ENCODE assay signal across 9 cellular contexts in genomic region chr20:62239278-62239879, GRCh38. TPM values are rescaled to one million over a fixed set of nuclear protein-coding genes. Genes with fewer than 3 reads are reported as not detected.
A peak's percentile ranks its signal among the peaks of the same experiment; 100 is the strongest.
DNase-seq lines count a peak whose midpoint lies in the region; ATAC-seq and TF ChIP-seq lines count a peak whose summit lies in the region.
"Had no signal": no experiment of that assay in that cellular context is flagged by ENCODE, and none has a peak within 500 bp of the region (broad histone marks: within the 10 kb centered on the region; RNA-seq: fewer than 3 reads in every experiment).

No MANE protein-coding gene starts in this region.

- H4K91ac ChIP-seq in mesenchymal stem cell (ENCODE audit: low read length): no peak overlapping the region

- peak overlapping the region in 9 of 10 donors; percentile 85 to 94 (median 90) for H3K27ac ChIP-seq in heart right ventricle
- peak overlapping the region; percentile 90 to 96 (median 92) for H3K27ac ChIP-seq in body of pancreas
- H3K27ac ChIP-seq in mesenchymal stem cell (ENCODE audit: low read length, poor library complexity, severe bottlenecking): no peak overlapping the region
- peak overlapping the region; percentile 74 to 82 for H3K27ac ChIP-seq in uterus

- H3K4me3 ChIP-seq in heart right ventricle (peak overlapping the region; percentile 60 to 89 (median 72)), body of pancreas (peak overlapping the region; percentile 51 to 90), mesenchymal stem cell (ENCODE audit: insufficient read depth in 1 of 2, low read depth in 1 of 2, low read length in 2 of 2) (peak overlapping the region; percentile 47 to 93), uterus (peak overlapping the region; percentile 53 to 77)

- H3K4me1 ChIP-seq in heart right ventricle (peaks cover 11 to 86% (median 58%) of the 10 kb centered on the region in 9 donors), body of pancreas (peaks cover 72% of the 10 kb centered on the region), mesenchymal stem cell (ENCODE audit: control insufficient read depth, insufficient read depth, low read depth, low read length) (peaks cover 16% of the 10 kb centered on the region), uterus (no peaks in the 10 kb centered on the region)

- no peak overlapping the region for H3K18ac ChIP-seq in mesenchymal stem cell (ENCODE audit: low read depth in 1 of 2, low read length in 2 of 2)

- H3K23ac ChIP-seq in mesenchymal stem cell (ENCODE audit: low read length in 2 of 2): no peak overlapping the region

- peaks cover 13% of the 10 kb centered on the region for H3K79me1 ChIP-seq in mesenchymal stem cell (replicated peaks; ENCODE audit: low read length, poor library complexity, severe bottlenecking)

- peak overlapping the region; percentile 88 for H3K9ac ChIP-seq in mesenchymal stem cell (ENCODE audit: low read length)

- H3K27me3 ChIP-seq in heart right ventricle (no peaks in the 10 kb centered on the region), body of pancreas (no peaks in the 10 kb centered on the region), mesenchymal stem cell (ENCODE audit: control insufficient read depth in 1 of 2, insufficient read depth in 1 of 2, low read length in 2 of 2) (peaks cover 13% of the 10 kb centered on the region in 2 experiments), uterus (no peaks in the 10 kb centered on the region)

- no peak overlapping the region for H2BK15ac ChIP-seq in mesenchymal stem cell (ENCODE audit: low read depth, poor library complexity, severe bottlenecking)

- DNase-seq in heart right ventricle (no peak), Right ventricle myocardium superior (no peak), body of pancreas (peak; percentile 48 to 60 (median 51)), mesenchymal stem cell (no peak), uterus (no peak), head of caudate nucleus (no peak)
- DNase-seq in activated CD8-positive, alpha-beta memory T cell treated with anti-CD3 and anti-CD28 coated beads for 24 hours: no peak
- DNase-seq: NCI-H2029 treated with DMSO at 0.1 percent for 48 hours had no signal

- H2AFZ ChIP-seq in mesenchymal stem cell (ENCODE audit: low read depth, low read length): no peak overlapping the region

- no peak overlapping the region for H3K14ac ChIP-seq in mesenchymal stem cell (ENCODE audit: low read length in 2 of 2)

- H2BK120ac ChIP-seq in mesenchymal stem cell (ENCODE audit: low read depth, low read length): no peak overlapping the region

- no peaks in the 10 kb centered on the region for H3K9me3 ChIP-seq in heart right ventricle
- no peaks in the 10 kb centered on the region for H3K9me3 ChIP-seq in body of pancreas
- no peaks in the 10 kb centered on the region for H3K9me3 ChIP-seq in mesenchymal stem cell (ENCODE audit: control insufficient read depth, low read length)
- no peaks in the 10 kb centered on the region for H3K9me3 ChIP-seq in uterus

- 27 to 29% methylated on average over 23 of the region's 23 CpGs for WGBS in heart right ventricle, 2 donors
- WGBS in body of pancreas, 2 donors: 16 to 18% methylated on average over 13 to 23 of the region's 23 CpGs
- WGBS in mesenchymal stem cell: 69% methylated on average over 23 of the region's 23 CpGs

- no peak overlapping the region for H3K4ac ChIP-seq in mesenchymal stem cell (ENCODE audit: low read depth in 1 of 2, low read length in 2 of 2)

- TF ChIP-seq CTCF in heart right ventricle (IDR thresholded peaks at IDR 0.05) (no peak), body of pancreas (IDR thresholded peaks at IDR 0.05) (no peak), uterus (IDR thresholded peaks at IDR 0.05) (no peak)

- TF ChIP-seq POLR2A in body of pancreas (IDR thresholded peaks at IDR 0.05): peak in 1 of 3 donors; percentile 3
- TF ChIP-seq POLR2A in uterus (IDR thresholded peaks at IDR 0.05): no peak

- H3K4me2 ChIP-seq in mesenchymal stem cell (ENCODE audit: low read length, poor library complexity, severe bottlenecking): peak overlapping the region; percentile 69

- H2AK5ac ChIP-seq in mesenchymal stem cell (ENCODE audit: low read length, severe bottlenecking): no peak overlapping the region

- no peak overlapping the region for H4K8ac ChIP-seq in mesenchymal stem cell (ENCODE audit: low read length)

- H3K36me3 ChIP-seq in heart right ventricle: peaks cover 0 to 28% (median 0%) of the 10 kb centered on the region in 9 donors
- H3K36me3 ChIP-seq in body of pancreas (replicated peaks in 1 of 2; ENCODE audit: insufficient read depth in 1 of 2, low read depth in 2 of 2): no peaks in the 10 kb centered on the region
- peaks cover 12 to 32% of the 10 kb centered on the region in 2 experiments for H3K36me3 ChIP-seq in mesenchymal stem cell (ENCODE audit: control insufficient read depth in 1 of 2, insufficient read depth in 2 of 2, low read depth in 1 of 2, low read length in 2 of 2)
- no peaks in the 10 kb centered on the region for H3K36me3 ChIP-seq in uterus

- no peak overlapping the region for H2BK12ac ChIP-seq in mesenchymal stem cell (ENCODE audit: low read length in 2 of 2)

- ATAC-seq in heart right ventricle: no peak
- ATAC-seq in Right ventricle myocardium superior (ENCODE audit: poor library complexity): no peak
- ATAC-seq in body of pancreas: no peak
- ATAC-seq in GM18867 (IDR thresholded peaks at IDR 0.05; ENCODE audit: unreplicated experiment): no peak

- intact Hi-C loops in heart right ventricle (cut with DNase I): loop anchor here in 2 of 10 donors (2.0 to 5.0 kb wide), 2 partner anchors 57 kb away; partner anchors contain the start of gene MTG2 (in 2 of the 2)
- intact Hi-C loops in Right ventricle myocardium superior (cut with DNase I): no loop called here
- intact Hi-C loops in body of pancreas (cut with DNase I): no loop called here
- intact Hi-C loops in uterus (cut with DNase I; ENCODE audit: low total_unique reads): no loop called here
- intact Hi-C loops in head of caudate nucleus (cut with DNase I): loop anchor here (10.0 kb wide), 1 partner anchor 95 kb away; the partner anchor contains the start of genes PSMA7 and SS18L1

- no peak overlapping the region for H2BK5ac ChIP-seq in mesenchymal stem cell (ENCODE audit: low read depth, low read length, poor library complexity, severe bottlenecking)

RNA-seq across cellular contexts. Expression of gene OSBPL2, which starts 1.1 kb away (rescaled TPM):
- total RNA-seq in heart right ventricle: 10 to 100 TPM; 35.4 to 55.7 (median 41.7) TPM
- 10 to 100 TPM; 12.6 to 30.3 TPM for polyA plus RNA-seq in heart right ventricle
- 52.3 TPM for total RNA-seq in Right ventricle myocardium superior
- 10 to 100 TPM; 54.5 to 71.9 TPM for total RNA-seq in body of pancreas
- 22.3 TPM for polyA plus RNA-seq in mesenchymal stem cell (2013, experiment 1 of 2)
- 22.7 TPM for polyA plus RNA-seq in mesenchymal stem cell (2013, experiment 2 of 2)
- total RNA-seq in uterus: 10 to 100 TPM; 12.3 to 55.9 (median 33.4) TPM

RNA-seq across cellular contexts. Expression of gene HRH3, which starts 19.3 kb away (rescaled TPM):
- total RNA-seq in heart right ventricle (not detected), Right ventricle myocardium superior (not detected), body of pancreas (under 1 TPM in 1 of 2 donors, not detected in 1; 0.33 TPM), uterus (not detected)
- polyA plus RNA-seq in heart right ventricle: not detected
- not detected for polyA plus RNA-seq in mesenchymal stem cell (2013, experiment 1 of 2)
- polyA plus RNA-seq in mesenchymal stem cell (2013, experiment 2 of 2): not detected

RNA-seq across cellular contexts. Expression of gene MTG2, which starts 56.6 kb away (rescaled TPM):
- total RNA-seq in heart right ventricle (10 to 100 TPM; 21.5 to 30.4 (median 28.2) TPM), Right ventricle myocardium superior (20.8 TPM), body of pancreas (10 to 100 TPM in 1 of 2 donors, 1 to 10 TPM in 1; 8.8 to 16.5 TPM), uterus (10 to 100 TPM in 3 of 4 donors, under 1 TPM in 1; 0.59 to 38.5 (median 22.7) TPM)
- 10 to 100 TPM; 25.4 to 55.5 TPM for polyA plus RNA-seq in heart right ventricle
- polyA plus RNA-seq in mesenchymal stem cell (2013, experiment 1 of 2): 27.8 TPM
- polyA plus RNA-seq in mesenchymal stem cell (2013, experiment 2 of 2): 26.3 TPM

Comparison
In these comparisons a context has a peak if more than half of its experiments do, and no peak if none do; other contexts are left out.
1. DNase-seq: peak in body of pancreas (4 of 4); none in heart right ventricle (0 of 2), Right ventricle myocardium superior (single experiment), mesenchymal stem cell (single experiment), uterus (0 of 2), head of caudate nucleus (0 of 42) and activated CD8-positive, alpha-beta memory T cell treated with anti-CD3 and anti-CD28 coated beads for 24 hours (single experiment).
2. Peak in every context shown above with its lines, with median percentiles within 50 percentile points of each other: H3K4me3 ChIP-seq.